ENCODE assay signal across 8 cellular contexts in genomic region chr2:210577263-210578071, GRCh38. TPM values are rescaled to one million over a fixed set of nuclear protein-coding genes. Genes with fewer than 3 reads are reported as not detected.
DNase-seq lines count a peak whose midpoint lies in the region; ATAC-seq and TF ChIP-seq lines count a peak whose summit lies in the region.

No MANE protein-coding gene starts in this region.

- TF ChIP-seq CTCF in GM12872 (IDR thresholded peaks at IDR 0.05; ENCODE audit: insufficient read depth, low read depth, low read length), result peak; percentile 75
- peak; percentile 52 to 85 (median 75); a peak in 5 of 6 replicates for TF ChIP-seq CTCF in HCT116 (IDR thresholded peaks at IDR 0.05 in 2 of 3, conservative IDR thresholded peaks at IDR 0.05 in 1 of 3; ENCODE audit: borderline replicate concordance in 1 of 3, insufficient read depth in 1 of 3, low read depth in 2 of 3, low read length in 2 of 3)
- TF ChIP-seq CTCF in fibroblast of the aortic adventitia (IDR thresholded peaks at IDR 0.05; ENCODE audit: insufficient read depth, low read length), result peak; percentile 81

- no peaks in the 10 kb centered on the region for H3K27me3 ChIP-seq in HCT116 (ENCODE audit: insufficient read depth, low read length)

- no peaks in the 10 kb centered on the region for H3K79me2 ChIP-seq in HCT116 (ENCODE audit: insufficient read depth, low read length)

- TF ChIP-seq POLR2A in HCT116 (IDR thresholded peaks at IDR 0.05; ENCODE audit: borderline replicate concordance, extremely low read depth, insufficient read depth, insufficient read length), result no peak

- H4K20me1 ChIP-seq in HCT116 (ENCODE audit: insufficient read depth), result no peaks in the 10 kb centered on the region

- H3K9me2 ChIP-seq in HCT116 (ENCODE audit: insufficient read depth), result no peaks in the 10 kb centered on the region

- H3K4me3 ChIP-seq in HCT116 (replicated peaks in 1 of 2; ENCODE audit: low read depth in 1 of 2, low read length in 2 of 2) (no peak overlapping the region), fibroblast of the aortic adventitia (ENCODE audit: low read depth, low read length) (no peak overlapping the region)

- H3K4me2 ChIP-seq in HCT116 (ENCODE audit: low read length), result no peak overlapping the region

- H3K9ac ChIP-seq in HCT116 (ENCODE audit: low read length), result no peak overlapping the region

- no peak overlapping the region for H3K27ac ChIP-seq in HCT116 (ENCODE audit: low read depth, low read length)

- no peaks in the 10 kb centered on the region for H3K36me3 ChIP-seq in HCT116 (ENCODE audit: control insufficient read depth in 1 of 2, insufficient read depth in 2 of 2, low read length in 2 of 2)

- TF ChIP-seq RAD21 in HCT116 (IDR thresholded peaks at IDR 0.05; ENCODE audit: low read depth), result peak; percentile 69

- ATAC-seq in HCT116 (peak; percentile 71; the same call in 1 of the 2 replicates), SK-N-SH treated with all-trans-retinoic acid at 6 μM for 48 hours (peak; percentile 90)

- no peak overlapping the region for H2AFZ ChIP-seq in HCT116 (ENCODE audit: low read depth, low read length, poor library complexity, severe bottlenecking)

- POLR2A ChIA-PET in HCT116 (lab: Charles Lee), result no interaction called here

- DNase-seq in AG08395 (ENCODE audit: low spot score) (peak; percentile 78), HCT116 (ENCODE audit: low read depth, low spot score) (peak; percentile 33), LHCN-M2 (ENCODE audit: low read depth) (peak; percentile 47), fibroblast of the aortic adventitia (ENCODE audit: low read depth) (peak; percentile 73), putamen (ENCODE audit: low spot score) (peak; percentile 72), T1000 (lab: John Stamatoyannopoulos, UW) (no peak)

- intact Hi-C loops in HCT116 (cut with micrococcal nuclease), result loop anchor here (1.0 to 5.0 kb wide), 2 partner anchors 330 to 458 kb away; no protein-coding TSS in a partner anchor

- RAD21 ChIA-PET in HCT116 (lab: Charles Lee; ENCODE audit: low non-redundant PET in 1 of 2, low total read pairs in 2 of 2, uncharacterized antibody in 2 of 2, unreplicated experiment in 2 of 2), result no interaction called here

- CTCF ChIA-PET in HCT116 (lab: Charles Lee), result no interaction called here

- no peaks in the 10 kb centered on the region for H3K9me3 ChIP-seq in HCT116 (ENCODE audit: control insufficient read depth in 1 of 2, insufficient read depth in 1 of 2, low read depth in 1 of 2, low read length in 2 of 2)

- BruUV-seq in HCT116 (replicated peaks; lab: Mats Ljungman, UMichigan), result no TSS peak

- H3K4me1 ChIP-seq in HCT116 (ENCODE audit: control insufficient read depth in 1 of 2, insufficient read depth in 2 of 2, low read length in 2 of 2), result no peaks in the 10 kb centered on the region

TF ChIP-seq in HCT116, 20 proteins besides CTCF, POLR2A, EP300 and RAD21:
- 0 out of 2 replicates have a peak, but pooled peaks have one; percentile 17 for TF ChIP-seq EGR1 (IDR thresholded peaks at IDR 0.05; ENCODE audit: low read depth)
- no peak for TF ChIP-seq FOSL1 (IDR thresholded peaks at IDR 0.05; ENCODE audit: low read depth)
- TF ChIP-seq ZNF274 (IDR thresholded peaks at IDR 0.05; ENCODE audit: low read depth, low read length), result no peak
- TF ChIP-seq CEBPB (IDR thresholded peaks at IDR 0.05; ENCODE audit: low read depth), result peak; percentile 60; the same call in 1 of the 2 replicates

TF ChIP-seq in SK-N-SH treated with all-trans-retinoic acid at 6 μM for 48 hours, 23 proteins besides CTCF, POLR2A, EP300 and RAD21:
- TF ChIP-seq ARNTL (CRISPR knock-in tag; IDR thresholded peaks at IDR 0.05; ENCODE audit: borderline replicate concordance, low read depth) (no peak), CSDC2 (CRISPR knock-in tag; IDR thresholded peaks at IDR 0.05) (no peak), CSRNP3 (CRISPR knock-in tag; IDR thresholded peaks at IDR 0.05) (no peak), OSR1 (CRISPR knock-in tag; IDR thresholded peaks at IDR 0.05) (no peak), PPARA (CRISPR knock-in tag; IDR thresholded peaks at IDR 0.05; ENCODE audit: borderline replicate concordance) (no peak), ESRRG (CRISPR knock-in tag; IDR thresholded peaks at IDR 0.05) (no peak), TSHZ2 (CRISPR knock-in tag; IDR thresholded peaks at IDR 0.05) (no peak)

RNA-seq across cellular contexts. Expression of gene CPS1, which starts 21.1 kb away (rescaled TPM):
- 37.5 TPM for total RNA-seq in HCT116 (2021; ENCODE audit: unreplicated experiment)
- polyA plus RNA-seq in HCT116 (2012), result 18.0 and 22.2 TPM in 2 replicates
- total RNA-seq in LHCN-M2 (2014; rRNA removed), result 30.8 and 36.4 TPM in 2 replicates
- 6.7 TPM for polyA plus RNA-seq in LHCN-M2 (2012)
- total RNA-seq in fibroblast of the aortic adventitia (ENCODE audit: low replicate concordance), result 24.6 and 35.7 TPM in 2 replicates
